20 cellular contexts compared by ENCODE assay signal in the genomic region with DNA sequence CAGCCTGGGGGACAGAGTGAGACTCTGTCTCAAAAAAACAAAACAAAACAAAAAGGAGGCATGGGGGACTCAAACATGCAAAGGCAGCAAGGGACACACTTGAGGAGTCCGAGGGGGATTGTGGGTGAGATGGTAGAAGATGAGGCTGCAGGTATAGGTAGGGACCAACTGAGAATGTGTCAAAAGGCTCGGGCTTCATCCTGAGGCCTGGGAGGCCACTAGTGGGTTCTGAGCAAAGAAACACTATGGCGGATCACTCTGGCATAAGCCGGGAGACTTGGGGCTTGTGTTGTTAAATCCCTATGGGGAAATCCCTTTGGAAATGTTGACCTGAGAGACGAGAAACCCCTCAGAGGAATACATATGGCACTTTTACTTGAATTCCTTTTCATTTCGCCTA. TPM values are rescaled to one million over a fixed set of nuclear protein-coding genes. Genes with fewer than 3 reads are reported as not detected.
A peak's percentile ranks its signal among the peaks of the same experiment; 100 is the strongest.
DNase-seq lines count a peak whose midpoint lies in the region; TF ChIP-seq lines count a peak whose summit lies in the region.
"Had no signal": no experiment of that assay in that cellular context is flagged by ENCODE, and none has a peak within 500 bp of the region (broad histone marks: within the 10 kb centered on the region; RNA-seq: fewer than 3 reads in every experiment).

No MANE protein-coding gene starts in this region.

- no peak for DNase-seq in CD14-positive monocyte (ENCODE audit: low spot score)
- peak in 2 of 3 donors; percentile 12 to 25 for DNase-seq in Peyer's patch
- DNase-seq in islet precursor cell: peak; percentile 35
- peak; percentile 13 for DNase-seq in posterior vena cava (ENCODE audit: low spot score)
- DNase-seq in SW 1271 (lab: John Stamatoyannopoulos, UW): no peak
- no peak for DNase-seq in HAP-1 (ENCODE audit: low spot score in 2 of 2)
- no peak for DNase-seq in HCEC 1CT
- no peak for DNase-seq in T-helper 2 cell
- DNase-seq: CD4-positive, alpha-beta memory T cell; COR-L47; MM.1S; NCI-H2029 treated with DMSO at 0.1 percent for 48 hours; NCI-H345; NCI-H524; NCI-H774; SJCRH30 had no signal

- H3K27me3 Mint-ChIP-seq in CD14-positive monocyte (ENCODE audit: low read depth in 3 of 3): peaks cover 0 to 5% (median 3%) of the 10 kb centered on the region in 3 donors
- H3K27me3 Mint-ChIP-seq: CD4-positive, alpha-beta memory T cell; IgD-negative memory B cell had no signal

- H3K36me3 ChIP-seq in Peyer's patch: no peaks in the 10 kb centered on the region
- H3K36me3 ChIP-seq in HAP-1 (replicated peaks): no peaks in the 10 kb centered on the region
- H3K36me3 ChIP-seq: SJCRH30 had no signal

- H3K4me3 ChIP-seq in Peyer's patch (no peak overlapping the region), HAP-1 (no peak overlapping the region)
- H3K4me3 ChIP-seq: BLaER1 treated with 17β-estradiol and CSF1 and Interleukin-3, amounts not matched to agents 10 nM and 100 nM; SJCRH30 had no signal

- no peak for TF ChIP-seq POLR2A in Peyer's patch (IDR thresholded peaks at IDR 0.05)

- H3K4me1 ChIP-seq in Peyer's patch: peaks cover 0 to 20% (median 0%) of the 10 kb centered on the region in 4 donors
- H3K4me1 ChIP-seq in HAP-1: no peaks in the 10 kb centered on the region
- H3K4me1 ChIP-seq: SJCRH30 had no signal

- H3K9me3 ChIP-seq in Peyer's patch: no peaks in the 10 kb centered on the region
- no peaks in the 10 kb centered on the region for H3K9me3 ChIP-seq in HAP-1
- H3K9me3 ChIP-seq: SJCRH30 had no signal

- H3K27me3 ChIP-seq in Peyer's patch: no peaks in the 10 kb centered on the region
- no peaks in the 10 kb centered on the region for H3K27me3 ChIP-seq in HAP-1 (ENCODE audit: low read depth)
- H3K27me3 ChIP-seq: BLaER1 treated with 17β-estradiol and CSF1 and Interleukin-3, amounts not matched to agents 10 nM and 100 nM; SJCRH30 had no signal

- peaks cover 27 to 51% of the 10 kb centered on the region in 2 donors for H3K36me3 Mint-ChIP-seq in CD14-positive monocyte

- TF ChIP-seq CTCF in CD14-positive monocyte (IDR thresholded peaks at IDR 0.05) (no peak), Peyer's patch (IDR thresholded peaks at IDR 0.05) (no peak)

- in situ Hi-C loops in HAP-1 (cut with MboI; ENCODE audit: low sequenced_read_pairs): no loop called here

- no peak overlapping the region for H3K4me3 Mint-ChIP-seq in CD14-positive monocyte
- H3K4me3 Mint-ChIP-seq: CD4-positive, alpha-beta memory T cell; IgD-negative memory B cell had no signal

- peaks cover 79% of the 10 kb centered on the region for H3K4me1 Mint-ChIP-seq in CD14-positive monocyte

- intact Hi-C loops in CD14-positive monocyte (cut with micrococcal nuclease): no loop called here
- intact Hi-C loops in posterior vena cava (cut with DNase I): no loop called here

- peaks cover 0 to 1% (median 0%) of the 10 kb centered on the region in 7 donors for H3K9me3 Mint-ChIP-seq in CD14-positive monocyte
- H3K9me3 Mint-ChIP-seq: CD4-positive, alpha-beta memory T cell; IgD-negative memory B cell had no signal

- no peak overlapping the region for H3K27ac ChIP-seq in Peyer's patch
- H3K27ac ChIP-seq: HL-60, KMS-11, SJCRH30 had no signal

- peak overlapping the region in 5 of 7 donors; percentile 57 to 80 (median 71) for H3K27ac Mint-ChIP-seq in CD14-positive monocyte
- H3K27ac Mint-ChIP-seq: IgD-negative memory B cell had no signal

RNA-seq across cellular contexts. Expression of gene ZNF710, which starts 21.2 kb away (rescaled TPM):
- polyA plus RNA-seq in CD14-positive monocyte: 1 to 10 TPM; 3.4 to 4.8 TPM
- total RNA-seq in Peyer's patch (10 to 100 TPM; 19.8 to 31.3 (median 23.2) TPM), posterior vena cava (10 to 100 TPM; 11.6 to 13.3 TPM)

Comparison
In these comparisons a context has a peak if more than half of its experiments do, and no peak if none do; other contexts are left out.
1. DNase-seq: peak in Peyer's patch (2 of 3), islet precursor cell (single experiment) and posterior vena cava (single experiment); none in CD14-positive monocyte (single experiment), SW 1271 (0 of 2), HAP-1 (0 of 2), HCEC 1CT (single experiment) and T-helper 2 cell (0 of 5).